1 cellular context compared by ENCODE assay signal in the genomic region with DNA sequence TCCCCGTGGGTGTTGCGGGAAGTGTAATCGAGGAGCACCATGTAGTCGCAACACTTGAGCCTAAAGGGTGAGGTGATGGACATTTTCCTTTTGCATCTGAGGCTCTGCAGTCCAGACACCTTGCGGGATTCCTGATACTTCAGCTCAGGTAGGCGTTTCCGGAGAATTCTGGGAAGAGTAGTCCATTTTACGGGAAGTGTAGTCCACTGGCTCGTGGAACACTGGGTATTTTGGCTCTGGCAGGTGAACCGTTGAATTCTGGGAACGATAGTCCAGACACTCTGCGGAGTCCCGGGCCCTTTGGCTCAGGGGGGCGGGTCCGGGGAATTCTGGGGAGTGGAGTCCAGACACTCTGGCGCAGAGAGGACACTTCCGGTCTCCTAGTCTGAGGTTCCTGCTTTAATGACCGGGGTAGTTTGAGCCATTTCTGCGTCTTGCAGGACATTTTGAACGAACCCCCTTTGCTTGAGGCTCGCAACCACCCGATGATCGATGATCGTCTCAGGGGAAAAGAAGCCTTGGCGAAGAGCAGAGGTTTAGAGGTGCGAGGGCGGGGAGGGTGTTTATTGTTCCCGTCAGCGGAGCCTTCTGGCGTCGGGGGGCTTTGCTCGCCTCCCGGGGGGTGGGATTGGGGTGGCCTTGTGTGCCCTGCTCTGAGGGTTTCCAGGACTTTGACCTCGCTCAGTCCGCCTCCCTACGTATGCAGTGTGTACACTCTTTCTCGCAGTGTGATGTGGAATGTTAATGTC.
A peak's percentile ranks its signal among the peaks of the same experiment; 100 is the strongest.
TF ChIP-seq lines count a peak whose summit lies in the region.

A gene (plus strand): TSS at position 383 of the 749 bp plus-strand sequence. CDS start 3,141 bp downstream, outside the sequence.

TF ChIP-seq in HEK293, 187 proteins besides CTCF, POLR2A, EP300 and RAD21 (continued from another document and continues in another):
- TF ChIP-seq, protein P1, sequence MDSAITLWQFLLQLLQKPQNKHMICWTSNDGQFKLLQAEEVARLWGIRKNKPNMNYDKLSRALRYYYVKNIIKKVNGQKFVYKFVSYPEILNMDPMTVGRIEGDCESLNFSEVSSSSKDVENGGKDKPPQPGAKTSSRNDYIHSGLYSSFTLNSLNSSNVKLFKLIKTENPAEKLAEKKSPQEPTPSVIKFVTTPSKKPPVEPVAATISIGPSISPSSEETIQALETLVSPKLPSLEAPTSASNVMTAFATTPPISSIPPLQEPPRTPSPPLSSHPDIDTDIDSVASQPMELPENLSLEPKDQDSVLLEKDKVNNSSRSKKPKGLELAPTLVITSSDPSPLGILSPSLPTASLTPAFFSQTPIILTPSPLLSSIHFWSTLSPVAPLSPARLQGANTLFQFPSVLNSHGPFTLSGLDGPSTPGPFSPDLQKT (IDR thresholded peaks at IDR 0.05; ENCODE audit: borderline replicate concordance, low read depth, low read length) = no peak
- TF ChIP-seq ZNF155 (tag by site-specific recombination; IDR thresholded peaks at IDR 0.05) = no peak
- peak; percentile 93 for TF ChIP-seq GLIS2 (tag by site-specific recombination; IDR thresholded peaks at IDR 0.05)
- peak; percentile 43 for TF ChIP-seq ZBTB8A (tag by site-specific recombination; IDR thresholded peaks at IDR 0.05)
- peak; percentile 76 for TF ChIP-seq ZNF600 (tag by site-specific recombination; IDR thresholded peaks at IDR 0.05)
- TF ChIP-seq ZNF654 (tag by site-specific recombination; IDR thresholded peaks at IDR 0.05; ENCODE audit: low read depth) = no peak
- TF ChIP-seq, protein P2, sequence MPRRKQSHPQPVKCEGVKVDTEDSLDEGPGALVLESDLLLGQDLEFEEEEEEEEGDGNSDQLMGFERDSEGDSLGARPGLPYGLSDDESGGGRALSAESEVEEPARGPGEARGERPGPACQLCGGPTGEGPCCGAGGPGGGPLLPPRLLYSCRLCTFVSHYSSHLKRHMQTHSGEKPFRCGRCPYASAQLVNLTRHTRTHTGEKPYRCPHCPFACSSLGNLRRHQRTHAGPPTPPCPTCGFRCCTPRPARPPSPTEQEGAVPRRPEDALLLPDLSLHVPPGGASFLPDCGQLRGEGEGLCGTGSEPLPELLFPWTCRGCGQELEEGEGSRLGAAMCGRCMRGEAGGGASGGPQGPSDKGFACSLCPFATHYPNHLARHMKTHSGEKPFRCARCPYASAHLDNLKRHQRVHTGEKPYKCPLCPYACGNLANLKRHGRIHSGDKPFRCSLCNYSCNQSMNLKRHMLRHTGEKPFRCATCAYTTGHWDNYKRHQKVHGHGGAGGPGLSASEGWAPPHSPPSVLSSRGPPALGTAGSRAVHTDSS (tag by site-specific recombination; IDR thresholded peaks at IDR 0.05) = no peak
- peak; percentile 64; the same call in 1 of the 2 replicates for TF ChIP-seq TRIM28 (IDR thresholded peaks at IDR 0.05; ENCODE audit: borderline replicate concordance, low read length)
- TF ChIP-seq ZEB2 (tag by site-specific recombination; IDR thresholded peaks at IDR 0.05) = peak; percentile 99
- TF ChIP-seq, protein P3, sequence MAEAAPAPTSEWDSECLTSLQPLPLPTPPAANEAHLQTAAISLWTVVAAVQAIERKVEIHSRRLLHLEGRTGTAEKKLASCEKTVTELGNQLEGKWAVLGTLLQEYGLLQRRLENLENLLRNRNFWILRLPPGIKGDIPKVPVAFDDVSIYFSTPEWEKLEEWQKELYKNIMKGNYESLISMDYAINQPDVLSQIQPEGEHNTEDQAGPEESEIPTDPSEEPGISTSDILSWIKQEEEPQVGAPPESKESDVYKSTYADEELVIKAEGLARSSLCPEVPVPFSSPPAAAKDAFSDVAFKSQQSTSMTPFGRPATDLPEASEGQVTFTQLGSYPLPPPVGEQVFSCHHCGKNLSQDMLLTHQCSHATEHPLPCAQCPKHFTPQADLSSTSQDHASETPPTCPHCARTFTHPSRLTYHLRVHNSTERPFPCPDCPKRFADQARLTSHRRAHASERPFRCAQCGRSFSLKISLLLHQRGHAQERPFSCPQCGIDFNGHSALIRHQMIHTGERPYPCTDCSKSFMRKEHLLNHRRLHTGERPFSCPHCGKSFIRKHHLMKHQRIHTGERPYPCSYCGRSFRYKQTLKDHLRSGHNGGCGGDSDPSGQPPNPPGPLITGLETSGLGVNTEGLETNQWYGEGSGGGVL (tag by site-specific recombination; IDR thresholded peaks at IDR 0.05) = no peak
- no peak for TF ChIP-seq ZNF701 (tag by site-specific recombination; IDR thresholded peaks at IDR 0.05)
- TF ChIP-seq ZNF623 (tag by site-specific recombination; IDR thresholded peaks at IDR 0.05) = peak; percentile 21; the same call in 1 of the 2 replicates
- peak; percentile 16; the same call in 1 of the 2 replicates for TF ChIP-seq ZNF423 (tag by site-specific recombination; IDR thresholded peaks at IDR 0.05)
- no peak for TF ChIP-seq RBAK (tag by site-specific recombination; IDR thresholded peaks at IDR 0.05)
- TF ChIP-seq, protein P4, sequence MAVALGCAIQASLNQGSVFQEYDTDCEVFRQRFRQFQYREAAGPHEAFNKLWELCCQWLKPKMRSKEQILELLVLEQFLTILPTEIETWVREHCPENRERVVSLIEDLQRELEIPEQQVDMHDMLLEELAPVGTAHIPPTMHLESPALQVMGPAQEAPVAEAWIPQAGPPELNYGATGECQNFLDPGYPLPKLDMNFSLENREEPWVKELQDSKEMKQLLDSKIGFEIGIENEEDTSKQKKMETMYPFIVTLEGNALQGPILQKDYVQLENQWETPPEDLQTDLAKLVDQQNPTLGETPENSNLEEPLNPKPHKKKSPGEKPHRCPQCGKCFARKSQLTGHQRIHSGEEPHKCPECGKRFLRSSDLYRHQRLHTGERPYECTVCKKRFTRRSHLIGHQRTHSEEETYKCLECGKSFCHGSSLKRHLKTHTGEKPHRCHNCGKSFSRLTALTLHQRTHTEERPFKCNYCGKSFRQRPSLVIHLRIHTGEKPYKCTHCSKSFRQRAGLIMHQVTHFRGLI (tag by site-specific recombination; IDR thresholded peaks at IDR 0.05) = no peak; the same call in 1 of the 2 replicates
- TF ChIP-seq ZNF132 (tag by site-specific recombination; IDR thresholded peaks at IDR 0.05; ENCODE audit: borderline replicate concordance) = no peak
- TF ChIP-seq, protein P5, sequence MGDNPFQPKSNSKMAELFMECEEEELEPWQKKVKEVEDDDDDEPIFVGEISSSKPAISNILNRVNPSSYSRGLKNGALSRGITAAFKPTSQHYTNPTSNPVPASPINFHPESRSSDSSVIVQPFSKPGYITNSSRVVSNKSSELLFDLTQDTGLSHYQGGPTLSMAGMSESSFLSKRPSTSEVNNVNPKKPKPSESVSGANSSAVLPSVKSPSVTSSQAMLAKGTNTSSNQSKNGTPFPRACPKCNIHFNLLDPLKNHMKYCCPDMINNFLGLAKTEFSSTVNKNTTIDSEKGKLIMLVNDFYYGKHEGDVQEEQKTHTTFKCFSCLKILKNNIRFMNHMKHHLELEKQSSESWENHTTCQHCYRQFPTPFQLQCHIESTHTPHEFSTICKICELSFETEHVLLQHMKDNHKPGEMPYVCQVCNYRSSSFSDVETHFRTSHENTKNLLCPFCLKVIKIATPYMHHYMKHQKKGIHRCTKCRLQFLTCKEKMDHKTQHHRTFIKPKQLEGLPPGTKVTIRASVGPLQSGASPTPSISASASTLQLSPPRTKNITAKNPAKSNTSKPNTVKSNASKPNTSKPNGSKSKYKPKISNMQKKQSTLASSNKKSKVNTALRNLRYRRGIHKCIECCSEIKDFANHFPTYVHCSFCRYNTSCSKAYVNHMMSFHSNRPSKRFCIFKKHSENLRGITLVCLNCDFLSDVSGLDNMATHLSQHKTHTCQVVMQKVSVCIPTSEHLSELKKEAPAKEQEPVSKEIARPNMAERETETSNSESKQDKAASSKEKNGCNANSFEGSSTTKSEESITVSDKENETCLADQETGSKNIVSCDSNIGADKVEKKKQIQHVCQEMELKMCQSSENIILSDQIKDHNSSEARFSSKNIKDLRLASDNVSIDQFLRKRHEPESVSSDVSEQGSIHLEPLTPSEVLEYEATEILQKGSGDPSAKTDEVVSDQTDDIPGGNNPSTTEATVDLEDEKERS (tag by site-specific recombination; IDR thresholded peaks at IDR 0.05) = 0 out of 2 replicates have a peak, but pooled peaks have one; percentile 16
- peak; percentile 72; the same call in 1 of the 2 replicates for TF ChIP-seq ZBTB21 (tag by site-specific recombination; IDR thresholded peaks at IDR 0.05)
- TF ChIP-seq HOXC10 (CRISPR knock-in tag; IDR thresholded peaks at IDR 0.05) = no peak
- no peak for TF ChIP-seq ZNF274 (IDR thresholded peaks at IDR 0.05; ENCODE audit: low read length)
- no peak for TF ChIP-seq ZNF274 (tag by site-specific recombination; IDR thresholded peaks at IDR 0.05; ENCODE audit: borderline replicate concordance)
- TF ChIP-seq ZNF830 (tag by site-specific recombination; IDR thresholded peaks at IDR 0.05; ENCODE audit: low read depth) = no peak
- no peak for TF ChIP-seq ZNF521 (tag by site-specific recombination; IDR thresholded peaks at IDR 0.05)
- TF ChIP-seq, protein P6, sequence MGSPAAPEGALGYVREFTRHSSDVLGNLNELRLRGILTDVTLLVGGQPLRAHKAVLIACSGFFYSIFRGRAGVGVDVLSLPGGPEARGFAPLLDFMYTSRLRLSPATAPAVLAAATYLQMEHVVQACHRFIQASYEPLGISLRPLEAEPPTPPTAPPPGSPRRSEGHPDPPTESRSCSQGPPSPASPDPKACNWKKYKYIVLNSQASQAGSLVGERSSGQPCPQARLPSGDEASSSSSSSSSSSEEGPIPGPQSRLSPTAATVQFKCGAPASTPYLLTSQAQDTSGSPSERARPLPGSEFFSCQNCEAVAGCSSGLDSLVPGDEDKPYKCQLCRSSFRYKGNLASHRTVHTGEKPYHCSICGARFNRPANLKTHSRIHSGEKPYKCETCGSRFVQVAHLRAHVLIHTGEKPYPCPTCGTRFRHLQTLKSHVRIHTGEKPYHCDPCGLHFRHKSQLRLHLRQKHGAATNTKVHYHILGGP (tag by site-specific recombination; IDR thresholded peaks at IDR 0.05) = no peak
- peak; percentile 63; the same call in 1 of the 2 replicates for TF ChIP-seq ZNF394 (tag by site-specific recombination; IDR thresholded peaks at IDR 0.05; ENCODE audit: borderline replicate concordance)
- peak; percentile 72; the same call in 1 of the 2 replicates for TF ChIP-seq ZNF324 (tag by site-specific recombination; IDR thresholded peaks at IDR 0.05)
- TF ChIP-seq ZNF174 (tag by site-specific recombination; IDR thresholded peaks at IDR 0.05) = no peak
- no peak for TF ChIP-seq ZNF596 (tag by site-specific recombination; IDR thresholded peaks at IDR 0.05)
- TF ChIP-seq ZXDB (tag by site-specific recombination; IDR thresholded peaks at IDR 0.05) = peak; percentile 94
- no peak for TF ChIP-seq ZSCAN23 (tag by site-specific recombination; IDR thresholded peaks at IDR 0.05)
- TF ChIP-seq ZBTB20 (tag by site-specific recombination; IDR thresholded peaks at IDR 0.05) = peak; percentile 100
- TF ChIP-seq, protein P7, sequence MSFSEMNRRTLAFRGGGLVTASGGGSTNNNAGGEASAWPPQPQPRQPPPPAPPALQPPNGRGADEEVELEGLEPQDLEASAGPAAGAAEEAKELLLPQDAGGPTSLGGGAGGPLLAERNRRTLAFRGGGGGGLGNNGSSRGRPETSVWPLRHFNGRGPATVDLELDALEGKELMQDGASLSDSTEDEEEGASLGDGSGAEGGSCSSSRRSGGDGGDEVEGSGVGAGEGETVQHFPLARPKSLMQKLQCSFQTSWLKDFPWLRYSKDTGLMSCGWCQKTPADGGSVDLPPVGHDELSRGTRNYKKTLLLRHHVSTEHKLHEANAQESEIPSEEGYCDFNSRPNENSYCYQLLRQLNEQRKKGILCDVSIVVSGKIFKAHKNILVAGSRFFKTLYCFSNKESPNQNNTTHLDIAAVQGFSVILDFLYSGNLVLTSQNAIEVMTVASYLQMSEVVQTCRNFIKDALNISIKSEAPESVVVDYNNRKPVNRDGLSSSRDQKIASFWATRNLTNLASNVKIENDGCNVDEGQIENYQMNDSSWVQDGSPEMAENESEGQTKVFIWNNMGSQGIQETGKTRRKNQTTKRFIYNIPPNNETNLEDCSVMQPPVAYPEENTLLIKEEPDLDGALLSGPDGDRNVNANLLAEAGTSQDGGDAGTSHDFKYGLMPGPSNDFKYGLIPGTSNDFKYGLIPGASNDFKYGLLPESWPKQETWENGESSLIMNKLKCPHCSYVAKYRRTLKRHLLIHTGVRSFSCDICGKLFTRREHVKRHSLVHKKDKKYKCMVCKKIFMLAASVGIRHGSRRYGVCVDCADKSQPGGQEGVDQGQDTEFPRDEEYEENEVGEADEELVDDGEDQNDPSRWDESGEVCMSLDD (tag by site-specific recombination; IDR thresholded peaks at IDR 0.05) = peak; percentile 96
- no peak for TF ChIP-seq ZNF223 (tag by site-specific recombination; IDR thresholded peaks at IDR 0.05)
- TF ChIP-seq ZNF747 (tag by site-specific recombination; IDR thresholded peaks at IDR 0.05) = no peak
- TF ChIP-seq ZNF10 (tag by site-specific recombination; IDR thresholded peaks at IDR 0.05) = no peak
- TF ChIP-seq, protein P8, sequence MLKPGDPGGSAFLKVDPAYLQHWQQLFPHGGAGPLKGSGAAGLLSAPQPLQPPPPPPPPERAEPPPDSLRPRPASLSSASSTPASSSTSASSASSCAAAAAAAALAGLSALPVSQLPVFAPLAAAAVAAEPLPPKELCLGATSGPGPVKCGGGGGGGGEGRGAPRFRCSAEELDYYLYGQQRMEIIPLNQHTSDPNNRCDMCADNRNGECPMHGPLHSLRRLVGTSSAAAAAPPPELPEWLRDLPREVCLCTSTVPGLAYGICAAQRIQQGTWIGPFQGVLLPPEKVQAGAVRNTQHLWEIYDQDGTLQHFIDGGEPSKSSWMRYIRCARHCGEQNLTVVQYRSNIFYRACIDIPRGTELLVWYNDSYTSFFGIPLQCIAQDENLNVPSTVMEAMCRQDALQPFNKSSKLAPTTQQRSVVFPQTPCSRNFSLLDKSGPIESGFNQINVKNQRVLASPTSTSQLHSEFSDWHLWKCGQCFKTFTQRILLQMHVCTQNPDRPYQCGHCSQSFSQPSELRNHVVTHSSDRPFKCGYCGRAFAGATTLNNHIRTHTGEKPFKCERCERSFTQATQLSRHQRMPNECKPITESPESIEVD (tag by site-specific recombination; IDR thresholded peaks at IDR 0.05) = no peak
- TF ChIP-seq ZNF366 (tag by site-specific recombination; conservative IDR thresholded peaks at IDR 0.05) = no peak
- TF ChIP-seq KLF16 (tag by site-specific recombination; IDR thresholded peaks at IDR 0.05) = peak; percentile 95
- TF ChIP-seq ZFP69B (tag by site-specific recombination; IDR thresholded peaks at IDR 0.05) = no peak
- TF ChIP-seq FEZF1 (tag by site-specific recombination; IDR thresholded peaks at IDR 0.05) = no peak
- TF ChIP-seq ZNF658 (tag by site-specific recombination; IDR thresholded peaks at IDR 0.05) = no peak
- TF ChIP-seq, protein P9, sequence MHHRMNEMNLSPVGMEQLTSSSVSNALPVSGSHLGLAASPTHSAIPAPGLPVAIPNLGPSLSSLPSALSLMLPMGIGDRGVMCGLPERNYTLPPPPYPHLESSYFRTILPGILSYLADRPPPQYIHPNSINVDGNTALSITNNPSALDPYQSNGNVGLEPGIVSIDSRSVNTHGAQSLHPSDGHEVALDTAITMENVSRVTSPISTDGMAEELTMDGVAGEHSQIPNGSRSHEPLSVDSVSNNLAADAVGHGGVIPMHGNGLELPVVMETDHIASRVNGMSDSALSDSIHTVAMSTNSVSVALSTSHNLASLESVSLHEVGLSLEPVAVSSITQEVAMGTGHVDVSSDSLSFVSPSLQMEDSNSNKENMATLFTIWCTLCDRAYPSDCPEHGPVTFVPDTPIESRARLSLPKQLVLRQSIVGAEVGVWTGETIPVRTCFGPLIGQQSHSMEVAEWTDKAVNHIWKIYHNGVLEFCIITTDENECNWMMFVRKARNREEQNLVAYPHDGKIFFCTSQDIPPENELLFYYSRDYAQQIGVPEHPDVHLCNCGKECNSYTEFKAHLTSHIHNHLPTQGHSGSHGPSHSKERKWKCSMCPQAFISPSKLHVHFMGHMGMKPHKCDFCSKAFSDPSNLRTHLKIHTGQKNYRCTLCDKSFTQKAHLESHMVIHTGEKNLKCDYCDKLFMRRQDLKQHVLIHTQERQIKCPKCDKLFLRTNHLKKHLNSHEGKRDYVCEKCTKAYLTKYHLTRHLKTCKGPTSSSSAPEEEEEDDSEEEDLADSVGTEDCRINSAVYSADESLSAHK (tag by site-specific recombination; IDR thresholded peaks at IDR 0.05) = peak; percentile 31; the same call in 1 of the 2 replicates
- peak; percentile 92 for TF ChIP-seq KLF8 (tag by site-specific recombination; IDR thresholded peaks at IDR 0.05)
